ENCODE assay signal across 9 cellular contexts in the genomic region with DNA sequence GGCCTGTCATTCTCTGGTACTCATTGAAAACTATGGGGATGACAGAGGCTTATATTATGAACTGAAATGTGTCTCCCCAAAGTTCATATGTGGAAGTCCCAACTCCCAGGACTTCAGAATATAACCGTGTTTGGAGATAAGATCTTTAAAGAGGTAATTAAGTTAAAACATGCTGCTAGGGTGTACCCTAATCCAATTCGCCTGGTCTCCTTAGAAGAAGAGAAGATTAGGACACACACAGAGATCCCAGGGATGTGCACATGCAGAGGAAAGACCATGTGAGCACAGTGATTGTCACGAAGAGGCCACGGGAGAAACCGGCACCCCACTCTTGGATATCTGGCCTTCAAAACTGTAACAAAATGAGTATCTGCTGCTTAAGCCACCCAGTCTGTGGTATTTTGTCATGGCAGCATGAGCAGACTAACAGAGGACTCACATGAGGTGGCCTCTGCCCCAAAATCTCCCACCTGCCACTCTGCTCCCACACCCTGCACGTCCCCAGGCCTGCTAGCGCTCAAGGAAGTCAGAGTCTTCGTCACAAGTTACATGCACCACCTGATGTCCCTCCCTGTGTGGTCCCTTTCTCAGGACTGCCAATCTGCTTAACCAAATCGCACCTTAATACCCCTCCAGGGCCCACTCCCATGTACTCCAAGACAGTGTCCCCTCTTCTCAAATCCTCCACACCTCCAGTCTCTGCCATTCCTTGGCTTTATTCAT. TPM values are rescaled to one million over a fixed set of nuclear protein-coding genes. Genes with fewer than 3 reads are reported as not detected.
DNase-seq lines count a peak whose midpoint lies in the region; ATAC-seq and TF ChIP-seq lines count a peak whose summit lies in the region.
"Had no signal": no experiment of that assay in that cellular context is flagged by ENCODE, and none has a peak within 500 bp of the region (broad histone marks: within the 10 kb centered on the region; RNA-seq: fewer than 3 reads in every experiment).

No MANE protein-coding gene starts in this region.

- intact Hi-C loops in Right ventricle myocardium superior (cut with DNase I) = loop anchor here (2.0 kb wide), 1 partner anchor 45 kb away; a partner anchor contains a TSS
- intact Hi-C loops in cardiac septum (cut with DNase I) = no loop called here
- intact Hi-C loops in breast epithelium (cut with DNase I; ENCODE audit: low total_unique reads) = loop anchor here (5.0 kb wide), 1 partner anchor 43 kb away; no protein-coding TSS in a partner anchor
- intact Hi-C loops in uterus (cut with DNase I; ENCODE audit: low total_unique reads) = loop anchor here (5.0 kb wide), 1 partner anchor 48 kb away; a partner anchor contains a TSS

- H3K4me1 ChIP-seq in breast epithelium = peaks cover 8 to 17% of the 10 kb centered on the region in 2 donors
- H3K4me1 ChIP-seq in uterus = peaks cover 16 to 17% of the 10 kb centered on the region in 2 donors

- H3K36me3 Mint-ChIP-seq in naive B cell = peaks cover 14 to 80% of the 10 kb centered on the region in 2 donors

- H3K27ac Mint-ChIP-seq in naive B cell = peak overlapping the region in 4 of 6 donors; percentile 13 to 72 (median 51)

- H3K4me3 ChIP-seq in breast epithelium (no peak overlapping the region), uterus (no peak overlapping the region)

- H3K36me3 ChIP-seq in breast epithelium (no peaks in the 10 kb centered on the region), uterus (no peaks in the 10 kb centered on the region)

- ATAC-seq in Right ventricle myocardium superior (ENCODE audit: poor library complexity) (no peak), naive B cell (ENCODE audit: low read depth in 2 of 2) (no peak), HG03439 (IDR thresholded peaks at IDR 0.05; ENCODE audit: unreplicated experiment) (no peak)

- TF ChIP-seq POLR2A in breast epithelium (IDR thresholded peaks at IDR 0.05) = no peak
- no peak for TF ChIP-seq POLR2A in uterus (IDR thresholded peaks at IDR 0.05)

- no peaks in the 10 kb centered on the region for H3K27me3 ChIP-seq in breast epithelium
- H3K27me3 ChIP-seq in uterus = no peaks in the 10 kb centered on the region

- no peak for TF ChIP-seq CTCF in breast epithelium (IDR thresholded peaks at IDR 0.05)
- TF ChIP-seq CTCF in uterus (IDR thresholded peaks at IDR 0.05) = no peak

- no peaks in the 10 kb centered on the region for H3K9me3 Mint-ChIP-seq in naive B cell

- H3K9me3 ChIP-seq in breast epithelium (no peaks in the 10 kb centered on the region), uterus (no peaks in the 10 kb centered on the region)

- H3K27ac ChIP-seq in breast epithelium (peak overlapping the region; percentile 50 to 95), uterus (peak overlapping the region; percentile 81 to 90)

- DNase-seq in Right ventricle myocardium superior (peak; percentile 24), cardiac septum (ENCODE audit: low spot score) (no peak), breast epithelium (ENCODE audit: low spot score in 2 of 2) (no peak), naive B cell (no peak), uterus (no peak), AML-193 (lab: John Stamatoyannopoulos, UW) (no peak)
- DNase-seq in stimulated activated CD4-positive, alpha-beta T cell treated with anti-CD3 and anti-CD28 coated beads, Interleukin-2, amount 100 ng/mL, for 48 hours = no peak

- H3K4me3 Mint-ChIP-seq in naive B cell = no peak overlapping the region

- H3K27me3 Mint-ChIP-seq in naive B cell = no peaks in the 10 kb centered on the region

- H3K4me1 Mint-ChIP-seq in naive B cell = peaks cover 0 to 4% (median 1%) of the 10 kb centered on the region in 3 donors

RNA-seq across cellular contexts. Expression of a gene that starts 26.8 kb away (rescaled TPM):
- total RNA-seq in Right ventricle myocardium superior = 29.1 TPM
- total RNA-seq in cardiac septum = 30.4 TPM
- total RNA-seq in breast epithelium = 10 to 100 TPM in 2 of 3 donors, 1 to 10 TPM in 1; 7.5 to 66.2 (median 13.4) TPM
- polyA plus RNA-seq in naive B cell (ENCODE audit: low read depth in 6 of 6) = not detected
- total RNA-seq in uterus = 10 to 100 TPM; 24.5 to 91.7 (median 30.2) TPM
- total RNA-seq: H4 had no signal

RNA-seq across cellular contexts. Expression of a gene that starts 46.0 kb away (rescaled TPM):
- 434 TPM for total RNA-seq in Right ventricle myocardium superior
- total RNA-seq in cardiac septum = 406 TPM
- total RNA-seq in breast epithelium = 100 to 1,000 TPM in 1 of 3 donors, 10 to 100 TPM in 2; 83.3 to 102 (median 93.4) TPM
- polyA plus RNA-seq in naive B cell (ENCODE audit: low read depth in 6 of 6) = 100 to 1,000 TPM; 146 to 167 (median 157) TPM
- total RNA-seq in uterus = 100 to 1,000 TPM in 1 of 4 donors, 10 to 100 TPM in 3; 15.6 to 157 (median 47.2) TPM
